In the genomic region with DNA sequence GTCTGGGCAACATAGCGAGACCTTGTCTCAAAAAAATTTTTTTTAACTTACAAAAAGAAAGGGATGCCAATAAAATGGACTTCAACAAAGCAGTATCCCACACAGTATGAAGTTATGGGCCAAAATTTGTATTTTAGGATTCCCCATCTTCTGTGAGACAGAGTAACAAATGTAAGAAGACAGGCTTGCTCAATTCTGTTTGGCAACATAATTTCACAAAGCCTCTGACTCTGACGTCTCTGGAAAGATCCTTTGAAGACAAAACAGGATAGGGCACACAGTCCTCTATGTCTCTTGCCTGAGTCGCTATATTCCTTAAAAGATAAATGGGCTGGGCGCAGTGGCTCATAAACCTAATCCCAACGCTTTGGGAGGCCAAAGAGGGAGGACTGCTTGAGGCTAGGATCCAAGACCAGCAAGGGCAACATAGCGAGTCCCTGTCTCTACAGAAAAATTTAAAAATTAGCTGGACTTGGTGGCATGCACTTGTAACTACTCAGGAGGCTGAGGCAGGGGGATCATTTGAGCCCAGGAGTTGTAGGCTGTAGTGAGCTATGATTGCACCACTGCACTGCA, we compare ENCODE assay signal across 9 cellular contexts. TPM values are rescaled to one million over a fixed set of nuclear protein-coding genes. Genes with fewer than 3 reads are reported as not detected.
DNase-seq lines count a peak whose midpoint lies in the region; ATAC-seq, FAIRE-seq and TF ChIP-seq lines count a peak whose summit lies in the region.
"Had no signal": no experiment of that assay in that cellular context is flagged by ENCODE, and none has a peak within 500 bp of the region (broad histone marks: within the 10 kb centered on the region; RNA-seq: fewer than 3 reads in every experiment).

No MANE protein-coding gene starts in this region.

- no peak for TF ChIP-seq RAD21 in K562 (CRISPR knock-in tag; conservative IDR thresholded peaks at IDR 0.05 in 1 of 2, IDR thresholded peaks at IDR 0.05 in 1 of 2)

- TF ChIP-seq CTCF in cardiac muscle cell (IDR thresholded peaks at IDR 0.05; ENCODE audit: low read depth, low read length) (no peak), K562 (IDR thresholded peaks at IDR 0.05 in 2 of 3, conservative IDR thresholded peaks at IDR 0.05 in 1 of 3; ENCODE audit: insufficient read depth in 2 of 3, low read depth in 1 of 3, low read length in 3 of 3) (no peak), uterus (IDR thresholded peaks at IDR 0.05) (no peak), lower leg skin (IDR thresholded peaks at IDR 0.05) (no peak)

- FAIRE-seq in K562 (lab: Jason Lieb, UNC) = no peak

- H3K36me3 Mint-ChIP-seq in memory B cell = no peaks in the 10 kb centered on the region

- no peaks in the 10 kb centered on the region for H3K9me3 Mint-ChIP-seq in memory B cell

- no TSS peak for BruUV-seq in K562 (replicated peaks; lab: Mats Ljungman, UMichigan)

- H3K4me1 ChIP-seq in cardiac muscle cell (ENCODE audit: low read depth) (peaks cover 11% of the 10 kb centered on the region), K562 (replicated peaks in 1 of 2; ENCODE audit: control insufficient read depth in 2 of 2, insufficient read depth in 2 of 2, low read length in 2 of 2) (peaks cover 7 to 16% of the 10 kb centered on the region in 2 experiments; a peak in 4 of 5 replicates), uterus (peaks cover 0 to 4% of the 10 kb centered on the region in 2 donors)

- TF ChIP-seq EP300 in K562 (IDR thresholded peaks at IDR 0.05; ENCODE audit: low read length) = no peak

- H3K27me3 Mint-ChIP-seq in memory B cell = no peaks in the 10 kb centered on the region

- H2AFZ ChIP-seq in K562 (ENCODE audit: low read depth, low read length) = peak overlapping the region; percentile 99

- peak overlapping the region; percentile 97 for H3K4me2 ChIP-seq in K562 (ENCODE audit: insufficient read depth, low read length)

- H3K79me2 ChIP-seq in K562 (ENCODE audit: control insufficient read depth, insufficient read depth, low read length) = peaks cover 54% of the 10 kb centered on the region

- H3K9me1 ChIP-seq in K562 (ENCODE audit: control insufficient read depth, insufficient read depth, low read length) = no peaks in the 10 kb centered on the region

- peak in 1 of 2 donors; percentile 30 for DNase-seq in cardiac muscle cell (ENCODE audit: low read depth in 1 of 2, low spot score in 1 of 2)
- DNase-seq in cardiac septum (ENCODE audit: low spot score) = no peak
- no peak for DNase-seq in K562 (ENCODE audit: extremely low read depth in 1 of 4, low spot score in 3 of 4)
- no peak for DNase-seq in memory B cell (ENCODE audit: low spot score in 2 of 2)
- DNase-seq in uterus = no peak
- DNase-seq in lower leg skin (ENCODE audit: low spot score in 2 of 2) = no peak
- no peak for DNase-seq in GF-D8 (lab: John Stamatoyannopoulos, UW)

- no peaks in the 10 kb centered on the region for H3K9me3 ChIP-seq in cardiac muscle cell (ENCODE audit: low read depth)
- H3K9me3 ChIP-seq in K562 (replicated peaks; ENCODE audit: control insufficient read depth, insufficient read depth, low read depth, low read length) = no peaks in the 10 kb centered on the region
- no peaks in the 10 kb centered on the region for H3K9me3 ChIP-seq in uterus

- intact Hi-C loops in cardiac septum (cut with DNase I) (loop anchor here (2.0 kb wide), 1 partner anchor 14 kb away; no protein-coding TSS in a partner anchor), K562 (cut with micrococcal nuclease) (loop anchor here (2.0 kb wide), 1 partner anchor 14 kb away; no protein-coding TSS in a partner anchor), uterus (cut with DNase I; ENCODE audit: low total_unique reads) (no loop called here), lower leg skin (cut with DNase I; ENCODE audit: low total_unique reads) (no loop called here)

- H3K9ac ChIP-seq in K562 (ENCODE audit: insufficient read depth in 1 of 2, low read depth in 2 of 2, low read length in 2 of 2) = peak overlapping the region; percentile 90 to 98; a peak in 3 of 4 replicates

- peaks cover 6% of the 10 kb centered on the region for H3K4me1 Mint-ChIP-seq in memory B cell

- ATAC-seq in K562 = no peak
- no peak for ATAC-seq in memory B cell (ENCODE audit: low read depth)
- no peak for ATAC-seq in GM18505 (IDR thresholded peaks at IDR 0.05; ENCODE audit: unreplicated experiment)

- CTCF ChIA-PET in K562 (lab: Yijun Ruan, JAX; ENCODE audit: low intra/inter-chr PET ratio) = no interaction called here

- WGBS in K562 (ENCODE audit: insufficient coverage, low coverage, missing lambda C conversion rate) = 19% methylated on average over 6 of the region's 6 CpGs
- WGBS in lower leg skin, 2 donors = 51 to 52% methylated on average over 6 of the region's 6 CpGs

- peak overlapping the region; percentile 97 for H3K4me3 Mint-ChIP-seq in memory B cell

- peak overlapping the region; percentile 87 for H3K4me3 ChIP-seq in cardiac muscle cell
- H3K4me3 ChIP-seq in K562 = peak overlapping the region; percentile 92
- peak overlapping the region; percentile 92 to 97 for H3K4me3 ChIP-seq in uterus
- no peak overlapping the region for H3K4me3 ChIP-seq in lower leg skin (ENCODE audit: low read depth, poor library complexity, severe bottlenecking)

- TF ChIP-seq POLR2A in K562 (conservative IDR thresholded peaks at IDR 0.05) (no peak), uterus (IDR thresholded peaks at IDR 0.05) (no peak), GM18505 (IDR thresholded peaks at IDR 0.05; ENCODE audit: borderline replicate concordance, extremely low read depth, insufficient read depth, insufficient read length) (no peak), lower leg skin (IDR thresholded peaks at IDR 0.05) (no peak)

- H4K20me1 ChIP-seq in K562 (replicated peaks; ENCODE audit: control insufficient read depth, insufficient read depth, low read length) = no peaks in the 10 kb centered on the region

- no peaks in the 10 kb centered on the region for H3K36me3 ChIP-seq in cardiac muscle cell
- H3K36me3 ChIP-seq in K562 (ENCODE audit: control insufficient read depth, insufficient read depth, low read length) = peaks cover 21% of the 10 kb centered on the region
- H3K36me3 ChIP-seq in uterus = no peaks in the 10 kb centered on the region

- H3K27ac Mint-ChIP-seq in memory B cell = peak overlapping the region; percentile 89

- in situ Hi-C loops in K562 (cut with MboI) = no loop called here

- H3K27me3 ChIP-seq in cardiac muscle cell (peaks cover 6% of the 10 kb centered on the region), K562 (ENCODE audit: control insufficient read depth in 2 of 2, insufficient read depth in 2 of 2, low read length in 2 of 2) (no peaks in the 10 kb centered on the region), uterus (no peaks in the 10 kb centered on the region)

- H3K27ac ChIP-seq in cardiac muscle cell (peak overlapping the region; percentile 67), K562 (ENCODE audit: extremely low read depth, low read depth, low read length) (peak overlapping the region; percentile 94), uterus (peak overlapping the region; percentile 96 to 97)

- POLR2A ChIA-PET in K562 (lab: Yijun Ruan, JAX) = interaction anchor here (0.7 to 2.8 kb wide), 14 partner anchors 8 to 994 kb away, joined by 3 to 14 read pairs (median 4); a partner anchor contains a TSS

RNA-seq across cellular contexts. Expression of a gene that starts 1.1 kb away (rescaled TPM):
- total RNA-seq in cardiac muscle cell = 12.3 and 13.6 TPM in 2 replicates
- polyA plus RNA-seq in cardiac muscle cell = 20.8 and 26.5 TPM in 2 replicates
- 9.0 TPM for total RNA-seq in cardiac septum
- 17.6 and 26.7 TPM in 2 replicates for total RNA-seq in K562 (2011; cell fraction: chromatin; rRNA removed; ENCODE audit: low replicate concordance)
- 25.9 and 26.3 TPM in 2 replicates for total RNA-seq in K562 (2011; cell fraction: nucleolus; rRNA removed)
- total RNA-seq in K562 (2011; cell fraction: nucleoplasm; rRNA removed) = 21.2 and 22.2 TPM in 2 replicates
- 14.4 and 15.1 TPM in 2 replicates for total RNA-seq in K562 (2014; rRNA removed)
- 15.1 and 16.5 TPM in 2 replicates for total RNA-seq in K562 (2014; rRNA removed; fragmentation: Illumina TruSeq; extraction: Trizol)
- 17.8 and 18.2 TPM in 2 replicates for total RNA-seq in K562 (2015; rRNA removed; fragmentation: Illumina TruSeq; extraction: Trizol)
- total RNA-seq in K562 (2021) = 20.6 and 23.1 TPM in 2 replicates
- 30.2 and 32.0 TPM in 2 replicates for polyA plus RNA-seq in K562 (2011; rRNA removed)
- polyA plus RNA-seq in K562 (2011; cell fraction: cytosol; rRNA removed) = 37.2 and 43.0 TPM in 2 replicates
- polyA plus RNA-seq in K562 (2011; cell fraction: nucleus; rRNA removed) = 20.4 and 31.3 TPM in 2 replicates
- polyA plus RNA-seq in K562 (2012) = 15.7 and 20.4 TPM in 2 replicates
- polyA plus RNA-seq in K562 (2014; fragmentation: Illumina TruSeq; extraction: Trizol) = 26.9 and 29.0 TPM in 2 replicates
- polyA plus RNA-seq in K562 (2014; fragmentation: Nextera tagmentation; extraction: Ambion mirVana) = 1 to 10 TPM; 3.0 to 5.3 TPM
- polyA plus RNA-seq in K562 (2014; rRNA removed) = 16.9 and 20.0 TPM in 2 replicates
- polyA minus RNA-seq in K562 (2011; rRNA and poly(A)+ RNA removed) = 30.3 and 37.7 TPM in 2 replicates
- polyA minus RNA-seq in K562 (2011; cell fraction: cytosol; rRNA and poly(A)+ RNA removed) = 13.6 and 22.8 TPM in 2 replicates
- polyA minus RNA-seq in K562 (2011; cell fraction: nucleus; rRNA and poly(A)+ RNA removed) = 8.5 and 15.3 TPM in 2 replicates
- 10 to 100 TPM in 2 of 4 donors, 1 to 10 TPM in 2; 5.1 to 26.2 (median 11.4) TPM for total RNA-seq in uterus
- total RNA-seq in lower leg skin = 1 to 10 TPM; 5.3 to 9.7 (median 8.5) TPM

RNA-seq across cellular contexts. Expression of a gene that starts 15.7 kb away (rescaled TPM):
- total RNA-seq in cardiac muscle cell (15.5 and 16.9 TPM in 2 replicates), cardiac septum (6.2 TPM), K562 (2014; rRNA removed) (2.8 and 3.2 TPM in 2 replicates), K562 (2014; rRNA removed; fragmentation: Illumina TruSeq; extraction: Trizol) (7.1 and 8.4 TPM in 2 replicates), K562 (2015; rRNA removed; fragmentation: Illumina TruSeq; extraction: Trizol) (7.2 and 8.5 TPM in 2 replicates), K562 (2021) (7.3 and 7.6 TPM in 2 replicates), uterus (10 to 100 TPM in 1 of 4 donors, 1 to 10 TPM in 2, under 1 TPM in 1; 0.88 to 23.5 (median 6.5) TPM), lower leg skin (10 to 100 TPM in 1 of 4 donors, 1 to 10 TPM in 3; 7.9 to 14.4 (median 8.6) TPM)
- polyA plus RNA-seq in cardiac muscle cell (14.2 and 17.9 TPM in 2 replicates), K562 (2011; rRNA removed) (18.4 and 26.2 TPM in 2 replicates), K562 (2014; fragmentation: Illumina TruSeq; extraction: Trizol) (11.5 and 13.4 TPM in 2 replicates), K562 (2014; fragmentation: Nextera tagmentation; extraction: Ambion mirVana) (1 to 10 TPM; 3.4 to 3.9 TPM), K562 (2014; rRNA removed) (12.9 and 18.5 TPM in 2 replicates)
- total RNA-seq in K562 (2011; cell fraction: chromatin; rRNA removed; ENCODE audit: low replicate concordance) = 49.7 and 58.2 TPM in 2 replicates
- 37.2 and 38.4 TPM in 2 replicates for total RNA-seq in K562 (2011; cell fraction: nucleolus; rRNA removed)
- total RNA-seq in K562 (2011; cell fraction: nucleoplasm; rRNA removed) = 66.3 and 102 TPM in 2 replicates
- 8.7 and 19.6 TPM in 2 replicates for polyA plus RNA-seq in K562 (2011; cell fraction: cytosol; rRNA removed)
- polyA plus RNA-seq in K562 (2011; cell fraction: nucleus; rRNA removed) = 94.0 and 103 TPM in 2 replicates
- polyA plus RNA-seq in K562 (2012) = 11.7 and 31.6 TPM in 2 replicates
- 10.7 and 11.8 TPM in 2 replicates for polyA minus RNA-seq in K562 (2011; rRNA and poly(A)+ RNA removed)
- 2.5 and 4.6 TPM in 2 replicates for polyA minus RNA-seq in K562 (2011; cell fraction: cytosol; rRNA and poly(A)+ RNA removed)
- 12.1 and 20.7 TPM in 2 replicates for polyA minus RNA-seq in K562 (2011; cell fraction: nucleus; rRNA and poly(A)+ RNA removed)

RNA-seq across cellular contexts. Expression of a gene that starts 19.6 kb away (rescaled TPM):
- total RNA-seq in cardiac muscle cell (28.6 and 40.7 TPM in 2 replicates), cardiac septum (48.2 TPM), K562 (2014; rRNA removed) (15.3 and 17.8 TPM in 2 replicates), K562 (2014; rRNA removed; fragmentation: Illumina TruSeq; extraction: Trizol) (13.4 and 14.8 TPM in 2 replicates), K562 (2015; rRNA removed; fragmentation: Illumina TruSeq; extraction: Trizol) (12.2 and 12.8 TPM in 2 replicates), K562 (2021) (13.0 and 18.7 TPM in 2 replicates), uterus (10 to 100 TPM; 16.7 to 57.6 (median 21.4) TPM), lower leg skin (10 to 100 TPM; 41.5 to 72.2 (median 68.3) TPM)
- polyA plus RNA-seq in cardiac muscle cell (5.8 and 7.4 TPM in 2 replicates), K562 (2011; rRNA removed) (21.0 TPM in 2 replicates), K562 (2014; fragmentation: Illumina TruSeq; extraction: Trizol) (14.7 and 17.2 TPM in 2 replicates), K562 (2014; fragmentation: Nextera tagmentation; extraction: Ambion mirVana) (1 to 10 TPM; 2.6 to 3.2 TPM), K562 (2014; rRNA removed) (31.1 and 32.5 TPM in 2 replicates)
- total RNA-seq in K562 (2011; cell fraction: chromatin; rRNA removed; ENCODE audit: low replicate concordance) = 36.5 and 38.0 TPM in 2 replicates
- 23.0 and 25.2 TPM in 2 replicates for total RNA-seq in K562 (2011; cell fraction: nucleolus; rRNA removed)
- total RNA-seq in K562 (2011; cell fraction: nucleoplasm; rRNA removed) = 51.9 and 92.5 TPM in 2 replicates
- 11.9 and 21.1 TPM in 2 replicates for polyA plus RNA-seq in K562 (2011; cell fraction: cytosol; rRNA removed)
- polyA plus RNA-seq in K562 (2011; cell fraction: nucleus; rRNA removed) = 30.9 and 38.7 TPM in 2 replicates
- polyA plus RNA-seq in K562 (2012) = 17.8 and 30.3 TPM in 2 replicates
- 15.0 and 16.7 TPM in 2 replicates for polyA minus RNA-seq in K562 (2011; rRNA and poly(A)+ RNA removed)
- polyA minus RNA-seq in K562 (2011; cell fraction: cytosol; rRNA and poly(A)+ RNA removed) = 4.6 and 6.2 TPM in 2 replicates
- 12.1 and 17.8 TPM in 2 replicates for polyA minus RNA-seq in K562 (2011; cell fraction: nucleus; rRNA and poly(A)+ RNA removed)

RNA-seq across cellular contexts. Expression of a gene that starts 34.3 kb away (rescaled TPM):
- total RNA-seq in cardiac muscle cell (184 and 194 TPM in 2 replicates), cardiac septum (82.9 TPM), K562 (2014; rRNA removed) (84.5 and 139 TPM in 2 replicates), K562 (2014; rRNA removed; fragmentation: Illumina TruSeq; extraction: Trizol) (81.6 and 93.2 TPM in 2 replicates), K562 (2015; rRNA removed; fragmentation: Illumina TruSeq; extraction: Trizol) (175 and 178 TPM in 2 replicates), K562 (2021) (192 and 215 TPM in 2 replicates), uterus (100 to 1,000 TPM in 1 of 4 donors, 10 to 100 TPM in 2, 1 to 10 TPM in 1; 8.5 to 174 (median 49.4) TPM), lower leg skin (10 to 100 TPM; 25.5 to 65.8 (median 39.9) TPM)
- polyA plus RNA-seq in cardiac muscle cell (502 and 534 TPM in 2 replicates), K562 (2011; rRNA removed) (388 and 435 TPM in 2 replicates), K562 (2014; fragmentation: Illumina TruSeq; extraction: Trizol) (226 and 292 TPM in 2 replicates), K562 (2014; fragmentation: Nextera tagmentation; extraction: Ambion mirVana) (10 to 100 TPM; 32.6 to 34.4 TPM), K562 (2014; rRNA removed) (194 and 243 TPM in 2 replicates)
- 516 and 682 TPM in 2 replicates for total RNA-seq in K562 (2011; cell fraction: chromatin; rRNA removed; ENCODE audit: low replicate concordance)
- total RNA-seq in K562 (2011; cell fraction: nucleolus; rRNA removed) = 349 and 369 TPM in 2 replicates
- 339 and 341 TPM in 2 replicates for total RNA-seq in K562 (2011; cell fraction: nucleoplasm; rRNA removed)
- 216 and 274 TPM in 2 replicates for polyA plus RNA-seq in K562 (2011; cell fraction: cytosol; rRNA removed)
- polyA plus RNA-seq in K562 (2011; cell fraction: nucleus; rRNA removed) = 975 and 1,426 TPM in 2 replicates
- polyA plus RNA-seq in K562 (2012) = 169 and 185 TPM in 2 replicates
- 142 and 145 TPM in 2 replicates for polyA minus RNA-seq in K562 (2011; rRNA and poly(A)+ RNA removed)
- polyA minus RNA-seq in K562 (2011; cell fraction: cytosol; rRNA and poly(A)+ RNA removed) = 47.2 and 52.1 TPM in 2 replicates
- polyA minus RNA-seq in K562 (2011; cell fraction: nucleus; rRNA and poly(A)+ RNA removed) = 62.1 and 99.2 TPM in 2 replicates

RNA-seq across cellular contexts. Expression of a gene that starts 49.3 kb away (rescaled TPM):
- not detected in 2 replicates for total RNA-seq in cardiac muscle cell
- polyA plus RNA-seq in cardiac muscle cell = 0.72 TPM in 1 of 2 replicates, not detected in the other
- not detected for total RNA-seq in cardiac septum
- not detected in 2 replicates for total RNA-seq in K562 (2011; cell fraction: chromatin; rRNA removed; ENCODE audit: low replicate concordance)
- not detected in 2 replicates for total RNA-seq in K562 (2011; cell fraction: nucleolus; rRNA removed)
- total RNA-seq in K562 (2011; cell fraction: nucleoplasm; rRNA removed) = 0.37 TPM in 1 of 2 replicates, not detected in the other
- not detected in 2 replicates for total RNA-seq in K562 (2014; rRNA removed)
- total RNA-seq in K562 (2014; rRNA removed; fragmentation: Illumina TruSeq; extraction: Trizol) = 0.26 TPM in 1 of 2 replicates, not detected in the other
- not detected in 2 replicates for total RNA-seq in K562 (2015; rRNA removed; fragmentation: Illumina TruSeq; extraction: Trizol)
- 0.27 TPM in 1 of 2 replicates, not detected in the other for total RNA-seq in K562 (2021)
- 0.43 and 0.65 TPM in 2 replicates for polyA plus RNA-seq in K562 (2011; rRNA removed)
- polyA plus RNA-seq in K562 (2011; cell fraction: cytosol; rRNA removed) = 0.43 and 1.0 TPM in 2 replicates
- polyA plus RNA-seq in K562 (2011; cell fraction: nucleus; rRNA removed) = 0.43 TPM in 1 of 2 replicates, not detected in the other
- 0.35 TPM in 1 of 2 replicates, not detected in the other for polyA plus RNA-seq in K562 (2012)
- polyA plus RNA-seq in K562 (2014; fragmentation: Illumina TruSeq; extraction: Trizol) = 0.15 and 0.32 TPM in 2 replicates
- under 1 TPM; 0.27 to 0.39 TPM for polyA plus RNA-seq in K562 (2014; fragmentation: Nextera tagmentation; extraction: Ambion mirVana)
- 0.08 and 0.17 TPM in 2 replicates for polyA plus RNA-seq in K562 (2014; rRNA removed)
- not detected in 2 replicates for polyA minus RNA-seq in K562 (2011; rRNA and poly(A)+ RNA removed)
- polyA minus RNA-seq in K562 (2011; cell fraction: cytosol; rRNA and poly(A)+ RNA removed) = not detected in 2 replicates
- 0.54 TPM in 1 of 2 replicates, not detected in the other for polyA minus RNA-seq in K562 (2011; cell fraction: nucleus; rRNA and poly(A)+ RNA removed)
- not detected for total RNA-seq in uterus
- total RNA-seq in lower leg skin = under 1 TPM in 1 of 4 donors, not detected in 3; 0.59 TPM
- total RNA-seq: SK-MEL-5 had no signal

Comparison
In these comparisons a context has a peak if more than half of its experiments do, and no peak if none do; other contexts are left out.
1. intact Hi-C loops: an anchor here in cardiac septum (2.0 kb wide) and K562 (2.0 kb wide); none called in uterus and lower leg skin.